17 cellular contexts compared by ENCODE assay signal in genomic region chr4:105843941-105844340, GRCh38. TPM values are rescaled to one million over a fixed set of nuclear protein-coding genes. Genes with fewer than 3 reads are reported as not detected.
"Had no signal": no experiment of that assay in that cellular context is flagged by ENCODE, and none has a peak within 500 bp of the region (broad histone marks: within the 10 kb centered on the region; RNA-seq: fewer than 3 reads in every experiment).

No MANE protein-coding gene starts in this region.

- H3K4me1 ChIP-seq: lower lobe of right lung had no signal

- H3K27me3 ChIP-seq: brain microvascular endothelial cell, tibial artery had no signal

- H3K9me3 ChIP-seq: lower lobe of right lung, tibial artery had no signal

- H3K4me3 ChIP-seq: lower lobe of right lung, tibial artery had no signal

- ATAC-seq: activated T-cell treated with anti-CD3 and anti-CD28 coated beads, Interleukin-2, amount 50 U/mL, for 4 hours; lower lobe of right lung; stimulated activated naive CD8-positive, alpha-beta T cell treated with anti-CD3 and anti-CD28 coated beads, Interleukin-15, Interleukin-2, amounts not matched to agents 100 U/mL and 50 U/mL, for 24 hours had no signal

- H3K36me3 ChIP-seq: brain microvascular endothelial cell, lower lobe of right lung, tibial artery had no signal

- H3K27ac ChIP-seq: brain microvascular endothelial cell, lower lobe of right lung had no signal

- DNase-seq: activated CD4-positive, alpha-beta T cell treated with anti-CD3 and anti-CD28 coated beads, Interleukin-2, amount 50 U/mL, for 1 hour; activated CD8-positive, alpha-beta memory T cell treated with anti-CD3 and anti-CD28 coated beads, Interleukin-2, amount 50 U/mL, for 4 hours; activated naive CD4-positive, alpha-beta T cell treated with anti-CD3 and anti-CD28 coated beads for 36 hours; activated T-cell treated with anti-CD3 and anti-CD28 coated beads, Interleukin-2, amount 50 U/mL, for 4 hours; anterior cingulate cortex; brain microvascular endothelial cell; cortex of kidney; lower lobe of right lung; occipital lobe; posterior cingulate gyrus; retina; stimulated activated CD4-positive, alpha-beta T cell treated with anti-CD3 and anti-CD28 coated beads, Interleukin-2, amount 100 ng/mL, for 24 hours; stimulated activated naive CD8-positive, alpha-beta T cell treated with anti-CD3 and anti-CD28 coated beads, Interleukin-15, Interleukin-2, amounts not matched to agents 100 U/mL and 50 U/mL, for 24 hours; substantia nigra; T-helper 1 cell; T-helper 9 cell; tibial artery had no signal

RNA-seq across cellular contexts. Expression of gene NPNT, which starts 51.3 kb away (rescaled TPM):
- total RNA-seq: activated naive CD4-positive, alpha-beta T cell treated with anti-CD3 and anti-CD28 coated beads for 36 hours had no signal
